In the genomic region with DNA sequence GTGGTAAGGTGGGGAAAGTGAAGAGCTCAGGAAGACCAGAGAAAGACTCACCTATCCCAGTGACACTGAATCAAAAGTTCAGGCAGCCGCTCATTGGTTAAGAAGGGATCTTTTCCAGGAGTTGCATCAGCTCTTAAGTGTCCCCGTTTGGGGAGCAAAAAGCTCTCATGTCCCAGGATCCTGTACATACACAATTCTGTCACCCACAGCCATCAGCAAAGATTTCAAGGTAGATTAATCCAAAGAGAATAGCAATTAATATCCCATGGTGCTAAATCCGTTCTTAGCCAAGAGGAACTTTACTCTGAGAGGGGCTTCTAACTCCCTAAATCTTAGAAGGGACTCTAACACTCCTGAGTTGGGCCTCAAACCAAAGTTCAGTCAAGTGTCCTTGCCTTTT, we compare ENCODE assay signal across 2 cellular contexts.
A peak's percentile ranks its signal among the peaks of the same experiment; 100 is the strongest.
TF ChIP-seq lines count a peak whose summit lies in the region.

No MANE protein-coding gene starts in this region.

TF ChIP-seq in GM23338, 12 proteins besides CTCF, POLR2A, EP300 and RAD21 (continued from another document):
- TF ChIP-seq NANOG (IDR thresholded peaks at IDR 0.05; ENCODE audit: borderline replicate concordance) (no peak), ZNF114 (CRISPR knock-in tag; IDR thresholded peaks at IDR 0.05) (no peak)

TF ChIP-seq in K562, 482 proteins besides CTCF, POLR2A, EP300 and RAD21 (continued from another document):
- TF ChIP-seq, protein P1, sequence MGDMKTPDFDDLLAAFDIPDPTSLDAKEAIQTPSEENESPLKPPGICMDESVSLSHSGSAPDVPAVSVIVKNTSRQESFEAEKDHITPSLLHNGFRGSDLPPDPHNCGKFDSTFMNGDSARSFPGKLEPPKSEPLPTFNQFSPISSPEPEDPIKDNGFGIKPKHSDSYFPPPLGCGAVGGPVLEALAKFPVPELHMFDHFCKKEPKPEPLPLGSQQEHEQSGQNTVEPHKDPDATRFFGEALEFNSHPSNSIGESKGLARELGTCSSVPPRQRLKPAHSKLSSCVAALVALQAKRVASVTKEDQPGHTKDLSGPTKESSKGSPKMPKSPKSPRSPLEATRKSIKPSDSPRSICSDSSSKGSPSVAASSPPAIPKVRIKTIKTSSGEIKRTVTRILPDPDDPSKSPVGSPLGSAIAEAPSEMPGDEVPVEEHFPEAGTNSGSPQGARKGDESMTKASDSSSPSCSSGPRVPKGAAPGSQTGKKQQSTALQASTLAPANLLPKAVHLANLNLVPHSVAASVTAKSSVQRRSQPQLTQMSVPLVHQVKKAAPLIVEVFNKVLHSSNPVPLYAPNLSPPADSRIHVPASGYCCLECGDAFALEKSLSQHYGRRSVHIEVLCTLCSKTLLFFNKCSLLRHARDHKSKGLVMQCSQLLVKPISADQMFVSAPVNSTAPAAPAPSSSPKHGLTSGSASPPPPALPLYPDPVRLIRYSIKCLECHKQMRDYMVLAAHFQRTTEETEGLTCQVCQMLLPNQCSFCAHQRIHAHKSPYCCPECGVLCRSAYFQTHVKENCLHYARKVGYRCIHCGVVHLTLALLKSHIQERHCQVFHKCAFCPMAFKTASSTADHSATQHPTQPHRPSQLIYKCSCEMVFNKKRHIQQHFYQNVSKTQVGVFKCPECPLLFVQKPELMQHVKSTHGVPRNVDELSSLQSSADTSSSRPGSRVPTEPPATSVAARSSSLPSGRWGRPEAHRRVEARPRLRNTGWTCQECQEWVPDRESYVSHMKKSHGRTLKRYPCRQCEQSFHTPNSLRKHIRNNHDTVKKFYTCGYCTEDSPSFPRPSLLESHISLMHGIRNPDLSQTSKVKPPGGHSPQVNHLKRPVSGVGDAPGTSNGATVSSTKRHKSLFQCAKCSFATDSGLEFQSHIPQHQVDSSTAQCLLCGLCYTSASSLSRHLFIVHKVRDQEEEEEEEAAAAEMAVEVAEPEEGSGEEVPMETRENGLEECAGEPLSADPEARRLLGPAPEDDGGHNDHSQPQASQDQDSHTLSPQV (IDR thresholded peaks at IDR 0.05): peak; percentile 18; the same call in 1 of the 2 replicates
- TF ChIP-seq POLR2AphosphoS2 (IDR thresholded peaks at IDR 0.05; ENCODE audit: low read length) (no peak), CXXC5 (CRISPR knock-in tag; IDR thresholded peaks at IDR 0.05) (peak; percentile 52), CEBPG (CRISPR knock-in tag; IDR thresholded peaks at IDR 0.05) (peak; percentile 75), CEBPG (tag; conservative IDR thresholded peaks at IDR 0.05 in 1 of 2, IDR thresholded peaks at IDR 0.05 in 1 of 2) (peak in 1 of 2 experiments; percentile 88; a peak in 2 of 4 replicates)
